In genomic region chr19:1825909-1826556, GRCh38 we compare ENCODE assay signal across 1 cellular context.
A peak's percentile ranks its signal among the peaks of the same experiment; 100 is the strongest.
TF ChIP-seq lines count a peak whose summit lies in the region.

No MANE protein-coding gene starts in this region.

TF ChIP-seq in K562, 482 proteins besides CTCF, POLR2A, EP300 and RAD21 (continued from another document and continues in another):
- TF ChIP-seq PRDM10 (IDR thresholded peaks at IDR 0.05; ENCODE audit: partially characterized antibody) (peak; percentile 96), FOXP4 (CRISPR knock-in tag; IDR thresholded peaks at IDR 0.05; ENCODE audit: borderline replicate concordance) (no peak), ZNF766 (CRISPR knock-in tag; conservative IDR thresholded peaks at IDR 0.05) (no peak), CTCFL (IDR thresholded peaks at IDR 0.05; ENCODE audit: borderline replicate concordance, insufficient read depth, low read depth, low read length, poor library complexity, severe bottlenecking) (peak; percentile 72), NFIX (CRISPR knock-in tag; IDR thresholded peaks at IDR 0.05; ENCODE audit: low read depth) (no peak), GABPB2 (CRISPR knock-in tag; conservative IDR thresholded peaks at IDR 0.05) (no peak), SRSF9 (IDR thresholded peaks at IDR 0.05; ENCODE audit: borderline replicate concordance, low read depth, low read length) (no peak), NR2F6 (CRISPR knock-in tag; IDR thresholded peaks at IDR 0.05) (no peak), FOS (IDR thresholded peaks at IDR 0.05; ENCODE audit: extremely low read depth, insufficient read length) (no peak), NR2C1 (IDR thresholded peaks at IDR 0.05) (no peak), NR2C1 (tag; IDR thresholded peaks at IDR 0.05) (no peak), NR2C2 (CRISPR knock-in tag; IDR thresholded peaks at IDR 0.05) (no peak), NR2C2 (tag; IDR thresholded peaks at IDR 0.05) (no peak), L3MBTL2 (IDR thresholded peaks at IDR 0.05) (no peak), NFIC (IDR thresholded peaks at IDR 0.05) (peak; percentile 46), ZHX1 (conservative IDR thresholded peaks at IDR 0.05; ENCODE audit: low read length) (no peak), RBM14 (IDR thresholded peaks at IDR 0.05; ENCODE audit: borderline replicate concordance, insufficient read depth, low read depth, low read length) (no peak), ILF3 (IDR thresholded peaks at IDR 0.05; ENCODE audit: borderline replicate concordance) (no peak), PML (IDR thresholded peaks at IDR 0.05; ENCODE audit: low read length) (no peak), ELF1 (tag; IDR thresholded peaks at IDR 0.05) (no peak), BCOR (IDR thresholded peaks at IDR 0.05) (peak; percentile 46; the same call in 1 of the 2 replicates), CEBPB (tag; IDR thresholded peaks at IDR 0.05) (no peak), GATAD2A (IDR thresholded peaks at IDR 0.05) (peak; percentile 90; the same call in 1 of the 2 replicates), ZNF212 (CRISPR knock-in tag; IDR thresholded peaks at IDR 0.05) (no peak), ZZZ3 (IDR thresholded peaks at IDR 0.05) (no peak), ZNF175 (CRISPR knock-in tag; IDR thresholded peaks at IDR 0.05; ENCODE audit: low read depth) (no peak), ZNF3 (CRISPR knock-in tag; IDR thresholded peaks at IDR 0.05) (no peak), ZNF253 (CRISPR knock-in tag; conservative IDR thresholded peaks at IDR 0.05) (no peak), ARHGAP35 (IDR thresholded peaks at IDR 0.05; ENCODE audit: partially characterized antibody) (peak; percentile 80)
- TF ChIP-seq, protein P1, sequence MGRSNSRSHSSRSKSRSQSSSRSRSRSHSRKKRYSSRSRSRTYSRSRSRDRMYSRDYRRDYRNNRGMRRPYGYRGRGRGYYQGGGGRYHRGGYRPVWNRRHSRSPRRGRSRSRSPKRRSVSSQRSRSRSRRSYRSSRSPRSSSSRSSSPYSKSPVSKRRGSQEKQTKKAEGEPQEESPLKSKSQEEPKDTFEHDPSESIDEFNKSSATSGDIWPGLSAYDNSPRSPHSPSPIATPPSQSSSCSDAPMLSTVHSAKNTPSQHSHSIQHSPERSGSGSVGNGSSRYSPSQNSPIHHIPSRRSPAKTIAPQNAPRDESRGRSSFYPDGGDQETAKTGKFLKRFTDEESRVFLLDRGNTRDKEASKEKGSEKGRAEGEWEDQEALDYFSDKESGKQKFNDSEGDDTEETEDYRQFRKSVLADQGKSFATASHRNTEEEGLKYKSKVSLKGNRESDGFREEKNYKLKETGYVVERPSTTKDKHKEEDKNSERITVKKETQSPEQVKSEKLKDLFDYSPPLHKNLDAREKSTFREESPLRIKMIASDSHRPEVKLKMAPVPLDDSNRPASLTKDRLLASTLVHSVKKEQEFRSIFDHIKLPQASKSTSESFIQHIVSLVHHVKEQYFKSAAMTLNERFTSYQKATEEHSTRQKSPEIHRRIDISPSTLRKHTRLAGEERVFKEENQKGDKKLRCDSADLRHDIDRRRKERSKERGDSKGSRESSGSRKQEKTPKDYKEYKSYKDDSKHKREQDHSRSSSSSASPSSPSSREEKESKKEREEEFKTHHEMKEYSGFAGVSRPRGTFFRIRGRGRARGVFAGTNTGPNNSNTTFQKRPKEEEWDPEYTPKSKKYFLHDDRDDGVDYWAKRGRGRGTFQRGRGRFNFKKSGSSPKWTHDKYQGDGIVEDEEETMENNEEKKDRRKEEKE (IDR thresholded peaks at IDR 0.05; ENCODE audit: borderline replicate concordance in 1 of 2, control insufficient read depth in 1 of 2, low read depth in 2 of 2, low read length in 1 of 2), result 0 out of 4 replicates have a peak, but pooled peaks of 1 of the 2 experiments have one; percentile 52
- TF ChIP-seq, protein P2, sequence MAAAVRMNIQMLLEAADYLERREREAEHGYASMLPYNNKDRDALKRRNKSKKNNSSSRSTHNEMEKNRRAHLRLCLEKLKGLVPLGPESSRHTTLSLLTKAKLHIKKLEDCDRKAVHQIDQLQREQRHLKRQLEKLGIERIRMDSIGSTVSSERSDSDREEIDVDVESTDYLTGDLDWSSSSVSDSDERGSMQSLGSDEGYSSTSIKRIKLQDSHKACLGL (CRISPR knock-in tag; IDR thresholded peaks at IDR 0.05; ENCODE audit: borderline replicate concordance, poor library complexity, severe bottlenecking), result no peak
- TF ChIP-seq, protein P3, sequence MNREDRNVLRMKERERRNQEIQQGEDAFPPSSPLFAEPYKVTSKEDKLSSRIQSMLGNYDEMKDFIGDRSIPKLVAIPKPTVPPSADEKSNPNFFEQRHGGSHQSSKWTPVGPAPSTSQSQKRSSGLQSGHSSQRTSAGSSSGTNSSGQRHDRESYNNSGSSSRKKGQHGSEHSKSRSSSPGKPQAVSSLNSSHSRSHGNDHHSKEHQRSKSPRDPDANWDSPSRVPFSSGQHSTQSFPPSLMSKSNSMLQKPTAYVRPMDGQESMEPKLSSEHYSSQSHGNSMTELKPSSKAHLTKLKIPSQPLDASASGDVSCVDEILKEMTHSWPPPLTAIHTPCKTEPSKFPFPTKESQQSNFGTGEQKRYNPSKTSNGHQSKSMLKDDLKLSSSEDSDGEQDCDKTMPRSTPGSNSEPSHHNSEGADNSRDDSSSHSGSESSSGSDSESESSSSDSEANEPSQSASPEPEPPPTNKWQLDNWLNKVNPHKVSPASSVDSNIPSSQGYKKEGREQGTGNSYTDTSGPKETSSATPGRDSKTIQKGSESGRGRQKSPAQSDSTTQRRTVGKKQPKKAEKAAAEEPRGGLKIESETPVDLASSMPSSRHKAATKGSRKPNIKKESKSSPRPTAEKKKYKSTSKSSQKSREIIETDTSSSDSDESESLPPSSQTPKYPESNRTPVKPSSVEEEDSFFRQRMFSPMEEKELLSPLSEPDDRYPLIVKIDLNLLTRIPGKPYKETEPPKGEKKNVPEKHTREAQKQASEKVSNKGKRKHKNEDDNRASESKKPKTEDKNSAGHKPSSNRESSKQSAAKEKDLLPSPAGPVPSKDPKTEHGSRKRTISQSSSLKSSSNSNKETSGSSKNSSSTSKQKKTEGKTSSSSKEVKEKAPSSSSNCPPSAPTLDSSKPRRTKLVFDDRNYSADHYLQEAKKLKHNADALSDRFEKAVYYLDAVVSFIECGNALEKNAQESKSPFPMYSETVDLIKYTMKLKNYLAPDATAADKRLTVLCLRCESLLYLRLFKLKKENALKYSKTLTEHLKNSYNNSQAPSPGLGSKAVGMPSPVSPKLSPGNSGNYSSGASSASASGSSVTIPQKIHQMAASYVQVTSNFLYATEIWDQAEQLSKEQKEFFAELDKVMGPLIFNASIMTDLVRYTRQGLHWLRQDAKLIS (CRISPR knock-in tag; IDR thresholded peaks at IDR 0.05), result no peak; the same call in 1 of the 2 replicates
- TF ChIP-seq, protein P4, sequence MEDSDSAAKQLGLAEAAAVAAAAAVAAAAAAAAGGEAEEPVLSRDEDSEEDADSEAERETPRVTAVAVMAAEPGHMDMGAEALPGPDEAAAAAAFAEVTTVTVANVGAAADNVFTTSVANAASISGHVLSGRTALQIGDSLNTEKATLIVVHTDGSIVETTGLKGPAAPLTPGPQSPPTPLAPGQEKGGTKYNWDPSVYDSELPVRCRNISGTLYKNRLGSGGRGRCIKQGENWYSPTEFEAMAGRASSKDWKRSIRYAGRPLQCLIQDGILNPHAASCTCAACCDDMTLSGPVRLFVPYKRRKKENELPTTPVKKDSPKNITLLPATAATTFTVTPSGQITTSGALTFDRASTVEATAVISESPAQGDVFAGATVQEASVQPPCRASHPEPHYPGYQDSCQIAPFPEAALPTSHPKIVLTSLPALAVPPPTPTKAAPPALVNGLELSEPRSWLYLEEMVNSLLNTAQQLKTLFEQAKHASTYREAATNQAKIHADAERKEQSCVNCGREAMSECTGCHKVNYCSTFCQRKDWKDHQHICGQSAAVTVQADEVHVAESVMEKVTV (CRISPR knock-in tag; IDR thresholded peaks at IDR 0.05), result peak; percentile 53; the same call in 1 of the 2 replicates
- TF ChIP-seq, protein P5, sequence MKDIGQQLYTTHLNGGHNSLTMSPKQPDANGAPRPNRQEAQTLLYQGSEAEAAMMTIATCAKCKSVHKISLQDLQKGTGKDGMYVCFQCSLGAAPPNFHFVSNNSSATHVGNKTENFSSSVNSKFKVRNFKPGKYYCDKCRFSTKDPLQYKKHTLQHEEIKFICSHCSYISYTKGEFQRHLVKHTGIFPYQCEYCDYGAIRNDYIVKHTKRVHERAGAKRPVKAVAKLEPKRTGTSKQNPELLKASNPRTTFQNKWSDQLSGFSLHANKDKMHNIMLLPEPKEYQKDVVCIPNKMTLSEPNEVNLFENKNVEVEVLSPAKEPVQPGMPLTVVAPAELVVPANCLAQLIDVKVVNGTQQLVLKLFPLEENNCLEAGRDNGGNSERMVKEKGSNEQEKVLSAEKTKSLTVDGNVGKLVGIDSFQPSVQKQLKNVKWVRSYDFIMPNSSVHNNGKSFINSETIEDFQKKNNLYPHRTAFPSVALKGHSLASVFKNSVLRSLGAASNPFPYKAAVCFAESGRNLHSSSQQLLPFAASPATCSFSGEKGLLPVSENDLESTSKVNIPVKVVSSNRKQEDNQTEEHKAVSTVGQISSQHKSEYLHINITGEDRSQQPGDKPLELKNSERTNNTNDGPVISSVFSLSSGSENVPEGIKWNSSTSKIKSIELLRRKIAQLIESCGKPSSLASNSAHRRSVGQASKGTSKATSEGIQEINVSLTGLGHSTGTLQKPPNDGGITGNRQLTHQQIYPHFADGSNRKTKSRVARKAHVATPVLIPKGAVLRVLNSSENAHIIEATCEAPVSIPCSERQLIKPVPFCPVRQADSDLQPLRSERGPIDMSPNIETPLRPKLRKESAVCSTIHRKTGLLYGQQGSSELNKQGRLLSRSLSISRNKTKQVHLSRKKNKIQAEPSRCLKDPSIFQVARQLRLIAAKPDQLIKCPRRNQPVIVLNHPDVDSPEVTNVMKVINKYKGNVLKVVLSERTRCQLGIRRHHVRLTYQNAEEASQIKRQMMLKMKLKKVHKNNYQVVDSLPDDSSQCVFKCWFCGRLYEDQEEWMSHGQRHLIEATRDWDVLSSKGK (CRISPR knock-in tag; IDR thresholded peaks at IDR 0.05), result no peak
